8 cellular contexts compared by ENCODE assay signal in the genomic region with DNA sequence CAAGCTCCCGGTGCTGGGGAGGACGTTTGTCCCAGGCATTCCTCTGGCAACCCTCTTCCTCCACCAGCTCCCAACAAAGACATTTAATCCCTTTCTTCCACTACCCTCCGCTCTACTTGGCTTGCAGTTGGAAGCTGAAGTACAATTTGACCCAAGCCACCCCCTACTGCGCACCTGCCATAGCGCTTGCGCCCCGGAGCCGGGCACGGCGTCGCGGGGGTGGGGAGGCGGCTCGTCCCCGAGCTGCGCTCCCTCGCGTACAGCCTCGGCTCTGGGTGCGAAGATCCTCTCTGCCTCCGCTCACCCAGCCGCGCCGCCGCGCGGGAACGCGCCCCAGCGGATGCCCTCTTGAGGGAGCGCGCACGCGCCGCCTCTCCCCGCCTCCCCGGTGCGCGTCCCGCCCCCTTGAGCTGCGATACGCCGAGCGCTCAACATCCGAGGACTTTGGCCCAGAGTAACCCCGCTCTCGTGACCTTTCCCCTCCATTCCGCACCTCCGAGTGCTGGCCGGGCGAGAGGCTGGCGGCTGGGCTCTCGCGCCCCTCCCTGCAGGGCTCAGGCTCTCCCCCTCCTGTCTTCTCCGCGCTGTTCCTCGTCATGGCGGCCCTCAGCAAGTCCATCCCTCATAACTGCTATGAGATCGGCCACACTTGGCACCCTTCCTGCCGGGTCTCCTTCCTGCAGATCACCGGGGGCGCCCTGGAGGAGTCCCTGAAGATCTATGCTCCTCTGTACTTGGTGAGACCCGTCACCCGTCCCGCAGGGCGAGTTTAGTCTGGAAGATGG. TPM values are rescaled to one million over a fixed set of nuclear protein-coding genes. Genes with fewer than 3 reads are reported as not detected.
DNase-seq lines count a peak whose midpoint lies in the region; ATAC-seq and TF ChIP-seq lines count a peak whose summit lies in the region.

A gene (plus strand): TSS at position 485 of the 785 bp plus-strand sequence. CDS start 112 bp downstream, at position 597.

- peak within 1 kb of the TSS; percentile 61 for H3K27ac ChIP-seq in epithelial cell of prostate

- 0 out of 2 replicates have a peak, but pooled peaks have one; percentile 8 for TF ChIP-seq EP300 in Ishikawa (IDR thresholded peaks at IDR 0.05; ENCODE audit: borderline replicate concordance)

- H3K4me1 ChIP-seq in mucosa of descending colon (ENCODE audit: low read depth) = peaks cover 5% of the 10 kb centered on the region

- no peak; the same call in 1 of the 2 replicates for TF ChIP-seq RAD21 in Ishikawa (IDR thresholded peaks at IDR 0.05; ENCODE audit: low read depth)

- H3K4me3 ChIP-seq in mucosa of descending colon = peak within 1 kb of the TSS; percentile 48

- DNase-seq in DMS153 treated with DMSO at 0.1 percent for 48 hours (lab: John Stamatoyannopoulos, UW; ENCODE audit: unreplicated experiment) (peak; percentile 92), OCI-M2 (lab: John Stamatoyannopoulos, UW; ENCODE audit: unreplicated experiment) (peak; percentile 76), activated T-cell treated with anti-CD3 and anti-CD28 coated beads for 4 hours (peak; percentile 86), epithelial cell of prostate (ENCODE audit: low read depth, low spot score) (peak; percentile 50), mucosa of descending colon (peak; percentile 97 to 99 (median 98))
- peak; percentile 69 to 80 for DNase-seq in stimulated activated CD8-positive, alpha-beta memory T cell treated with anti-CD3 and anti-CD28 coated beads, Interleukin-4, amount 100 ng/mL, for 1 hour (ENCODE audit: low read depth in 2 of 2, low spot score in 1 of 2)

- H3K9me3 ChIP-seq in mucosa of descending colon = no peaks in the 10 kb centered on the region

- no peaks in the 10 kb centered on the region for H3K36me3 ChIP-seq in mucosa of descending colon (ENCODE audit: low read depth)

- ATAC-seq in GM21619 (IDR thresholded peaks at IDR 0.05; ENCODE audit: unreplicated experiment) (peak; percentile 98), mucosa of descending colon (peak; percentile 98)

- TF ChIP-seq CTCF in mucosa of descending colon (IDR thresholded peaks at IDR 0.05) = no peak

- intact Hi-C loops in mucosa of descending colon (cut with DNase I, micrococcal nuclease) = no loop called here

TF ChIP-seq in Ishikawa, 13 proteins besides CTCF, POLR2A, EP300 and RAD21:
- TF ChIP-seq ZBTB7A (IDR thresholded peaks at IDR 0.05; ENCODE audit: low read depth) = peak; percentile 75; the same call in 1 of the 2 replicates
- TF ChIP-seq, protein P1, sequence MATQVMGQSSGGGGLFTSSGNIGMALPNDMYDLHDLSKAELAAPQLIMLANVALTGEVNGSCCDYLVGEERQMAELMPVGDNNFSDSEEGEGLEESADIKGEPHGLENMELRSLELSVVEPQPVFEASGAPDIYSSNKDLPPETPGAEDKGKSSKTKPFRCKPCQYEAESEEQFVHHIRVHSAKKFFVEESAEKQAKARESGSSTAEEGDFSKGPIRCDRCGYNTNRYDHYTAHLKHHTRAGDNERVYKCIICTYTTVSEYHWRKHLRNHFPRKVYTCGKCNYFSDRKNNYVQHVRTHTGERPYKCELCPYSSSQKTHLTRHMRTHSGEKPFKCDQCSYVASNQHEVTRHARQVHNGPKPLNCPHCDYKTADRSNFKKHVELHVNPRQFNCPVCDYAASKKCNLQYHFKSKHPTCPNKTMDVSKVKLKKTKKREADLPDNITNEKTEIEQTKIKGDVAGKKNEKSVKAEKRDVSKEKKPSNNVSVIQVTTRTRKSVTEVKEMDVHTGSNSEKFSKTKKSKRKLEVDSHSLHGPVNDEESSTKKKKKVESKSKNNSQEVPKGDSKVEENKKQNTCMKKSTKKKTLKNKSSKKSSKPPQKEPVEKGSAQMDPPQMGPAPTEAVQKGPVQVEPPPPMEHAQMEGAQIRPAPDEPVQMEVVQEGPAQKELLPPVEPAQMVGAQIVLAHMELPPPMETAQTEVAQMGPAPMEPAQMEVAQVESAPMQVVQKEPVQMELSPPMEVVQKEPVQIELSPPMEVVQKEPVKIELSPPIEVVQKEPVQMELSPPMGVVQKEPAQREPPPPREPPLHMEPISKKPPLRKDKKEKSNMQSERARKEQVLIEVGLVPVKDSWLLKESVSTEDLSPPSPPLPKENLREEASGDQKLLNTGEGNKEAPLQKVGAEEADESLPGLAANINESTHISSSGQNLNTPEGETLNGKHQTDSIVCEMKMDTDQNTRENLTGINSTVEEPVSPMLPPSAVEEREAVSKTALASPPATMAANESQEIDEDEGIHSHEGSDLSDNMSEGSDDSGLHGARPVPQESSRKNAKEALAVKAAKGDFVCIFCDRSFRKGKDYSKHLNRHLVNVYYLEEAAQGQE (IDR thresholded peaks at IDR 0.05; ENCODE audit: low read depth) = no peak
- TF ChIP-seq CREB1 (IDR thresholded peaks at IDR 0.05; ENCODE audit: low read depth) = no peak
- peak; percentile 57 for TF ChIP-seq TAF1 (IDR thresholded peaks at IDR 0.05; ENCODE audit: low read depth)
- TF ChIP-seq, protein P2, sequence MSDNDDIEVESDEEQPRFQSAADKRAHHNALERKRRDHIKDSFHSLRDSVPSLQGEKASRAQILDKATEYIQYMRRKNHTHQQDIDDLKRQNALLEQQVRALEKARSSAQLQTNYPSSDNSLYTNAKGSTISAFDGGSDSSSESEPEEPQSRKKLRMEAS (IDR thresholded peaks at IDR 0.05) = peak; percentile 89
- TF ChIP-seq YY1 (IDR thresholded peaks at IDR 0.05; ENCODE audit: low read depth) = peak; percentile 78
- TF ChIP-seq, protein P3, sequence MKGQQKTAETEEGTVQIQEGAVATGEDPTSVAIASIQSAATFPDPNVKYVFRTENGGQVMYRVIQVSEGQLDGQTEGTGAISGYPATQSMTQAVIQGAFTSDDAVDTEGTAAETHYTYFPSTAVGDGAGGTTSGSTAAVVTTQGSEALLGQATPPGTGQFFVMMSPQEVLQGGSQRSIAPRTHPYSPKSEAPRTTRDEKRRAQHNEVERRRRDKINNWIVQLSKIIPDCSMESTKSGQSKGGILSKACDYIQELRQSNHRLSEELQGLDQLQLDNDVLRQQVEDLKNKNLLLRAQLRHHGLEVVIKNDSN (IDR thresholded peaks at IDR 0.05) = peak; percentile 45
- TF ChIP-seq FOXM1 (IDR thresholded peaks at IDR 0.05; ENCODE audit: borderline replicate concordance, low read depth) = no peak
- TF ChIP-seq EGR1 (IDR thresholded peaks at IDR 0.05) = peak; percentile 69
- TF ChIP-seq CEBPB (IDR thresholded peaks at IDR 0.05) = no peak
- peak; percentile 14; the same call in 1 of the 2 replicates for TF ChIP-seq NFIC (IDR thresholded peaks at IDR 0.05)
- TF ChIP-seq TCF12 (IDR thresholded peaks at IDR 0.05; ENCODE audit: low read depth) = peak; percentile 40; the same call in 1 of the 2 replicates
- no peak for TF ChIP-seq TEAD4 (IDR thresholded peaks at IDR 0.05)

RNA-seq across cellular contexts. Expression of the gene that starts here (rescaled TPM):
- total RNA-seq in mucosa of descending colon = 10 to 100 TPM; 32.8 to 37.6 (median 37.0) TPM

Comparison
In these comparisons a context has a peak if more than half of its experiments do, and no peak if none do; other contexts are left out.
1. Peak in every context shown above with its lines: DNase-seq, ATAC-seq, H3K4me3 ChIP-seq and H3K27ac ChIP-seq.